19 cellular contexts compared by ENCODE assay signal in the genomic region with DNA sequence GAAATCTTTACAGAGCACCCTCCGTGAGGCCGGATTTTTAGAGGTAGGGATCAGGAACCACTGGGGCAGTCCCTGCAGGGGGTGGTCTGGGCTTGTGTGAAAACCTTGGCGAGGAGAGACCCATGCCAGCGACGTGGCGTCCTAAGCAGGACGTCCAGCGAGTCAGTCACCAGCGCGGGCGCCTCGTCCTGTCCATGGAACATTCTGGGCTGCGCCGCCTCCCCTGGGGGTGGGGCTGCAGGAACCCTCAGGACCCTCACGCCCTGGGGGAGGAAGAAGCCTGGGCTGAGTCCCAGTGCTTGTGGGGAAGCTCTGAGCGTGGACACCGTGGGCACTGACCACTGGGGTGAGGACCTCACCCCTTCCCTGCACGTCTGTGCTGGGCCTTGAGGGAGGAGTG. TPM values are rescaled to one million over a fixed set of nuclear protein-coding genes. Genes with fewer than 3 reads are reported as not detected.
DNase-seq lines count a peak whose midpoint lies in the region; ATAC-seq, FAIRE-seq and TF ChIP-seq lines count a peak whose summit lies in the region.
"Had no signal": no experiment of that assay in that cellular context is flagged by ENCODE, and none has a peak within 500 bp of the region (broad histone marks: within the 10 kb centered on the region; RNA-seq: fewer than 3 reads in every experiment).

No MANE protein-coding gene starts in this region.

- H3K4me3 Mint-ChIP-seq in nephron progenitor cell (peak overlapping the region; percentile 15), Caco-2 (ENCODE audit: unreplicated experiment) (no peak overlapping the region)
- H3K4me3 Mint-ChIP-seq in CD8-positive, alpha-beta memory T cell = no peak overlapping the region
- H3K4me3 Mint-ChIP-seq: CD4-positive, CD25-positive, alpha-beta regulatory T cell had no signal

- POLR2A ChIA-PET in H1 (lab: Charles Lee; ENCODE audit: partially characterized antibody) (no interaction called here), Caco-2 (lab: Charles Lee) (no interaction called here)
- POLR2A ChIA-PET in CD8-positive, alpha-beta memory T cell (lab: Charles Lee) = no interaction called here

- no peak overlapping the region for H3K23ac ChIP-seq in H1 (ENCODE audit: insufficient read length)

- no peaks in the 10 kb centered on the region for H3K79me1 ChIP-seq in H1 (ENCODE audit: low read depth, low read length)

- H3K36me3 ChIP-seq in OCI-LY3 (replicated peaks; ENCODE audit: low read depth, low read length) (no peaks in the 10 kb centered on the region), H1 (ENCODE audit: control insufficient read depth in 2 of 4, insufficient read depth in 4 of 4, low read length in 3 of 4) (no peaks in the 10 kb centered on the region), pancreas (no peaks in the 10 kb centered on the region), Caco-2 (ENCODE audit: control insufficient read depth, insufficient read depth, low read length) (no peaks in the 10 kb centered on the region)
- no peaks in the 10 kb centered on the region for H3K36me3 ChIP-seq in CD8-positive, alpha-beta memory T cell (ENCODE audit: insufficient read depth, low read length)
- H3K36me3 ChIP-seq: BE2C, HAP-1 had no signal

- TF ChIP-seq EP300 in H1 (IDR thresholded peaks at IDR 0.05; ENCODE audit: borderline replicate concordance in 1 of 2, low read depth in 2 of 2, low read length in 2 of 2) = no peak

- H3K4me2 ChIP-seq in OCI-LY3 (ENCODE audit: low read length) (no peak overlapping the region), H1 (ENCODE audit: insufficient read depth in 1 of 2, low read depth in 2 of 2, low read length in 2 of 2) (no peak overlapping the region)

- H3K4me1 ChIP-seq in OCI-LY3 (ENCODE audit: low read length) = peaks cover 6% of the 10 kb centered on the region; the same call in 1 of the 2 replicates
- H3K4me1 ChIP-seq in H1 (replicated peaks in 1 of 4; ENCODE audit: control insufficient read depth in 3 of 4, insufficient read depth in 4 of 4, low read length in 3 of 4) = peaks cover 0 to 3% (median 0%) of the 10 kb centered on the region in 4 experiments; a peak in 1 of 7 replicates
- no peaks in the 10 kb centered on the region for H3K4me1 ChIP-seq in pancreas
- no peaks in the 10 kb centered on the region for H3K4me1 ChIP-seq in CD8-positive, alpha-beta memory T cell (ENCODE audit: insufficient read depth, low read length)
- peaks cover 5% of the 10 kb centered on the region; the same call in 1 of the 2 replicates for H3K4me1 ChIP-seq in Caco-2
- H3K4me1 ChIP-seq: BE2C, HAP-1 had no signal

- H3K27me3 Mint-ChIP-seq in nephron progenitor cell (ENCODE audit: low read depth, poor library complexity) = peaks cover 24% of the 10 kb centered on the region
- peaks cover 10 to 42% of the 10 kb centered on the region in 2 donors for H3K27me3 Mint-ChIP-seq in CD8-positive, alpha-beta memory T cell
- no peaks in the 10 kb centered on the region for H3K27me3 Mint-ChIP-seq in Caco-2 (ENCODE audit: insufficient read depth, unreplicated experiment)

- no peak overlapping the region for H2BK15ac ChIP-seq in H1 (ENCODE audit: low read length)

- H3K4ac ChIP-seq in H1 (replicated peaks; ENCODE audit: insufficient read length, low read depth, low read length) = no peak overlapping the region

- H2BK5ac ChIP-seq in H1 (ENCODE audit: low read depth, low read length) = no peak overlapping the region

- no peak for FAIRE-seq in H1 (lab: Jason Lieb, UNC)
- FAIRE-seq in pancreas (lab: Jason Lieb, UNC) = no peak
- FAIRE-seq: GM12892 had no signal

- no peak overlapping the region for H3K18ac ChIP-seq in H1 (ENCODE audit: extremely low read depth, low read length)

- TF ChIP-seq RAD21 in H1 (IDR thresholded peaks at IDR 0.05 in 1 of 2, conservative IDR thresholded peaks at IDR 0.05 in 1 of 2; ENCODE audit: low read depth in 2 of 2, low read length in 2 of 2) = no peak

- no peak overlapping the region for H4K5ac ChIP-seq in H1 (ENCODE audit: insufficient read length, low read depth, low read length)

- H3K9me3 Mint-ChIP-seq in nephron progenitor cell (peaks cover 9% of the 10 kb centered on the region), Caco-2 (ENCODE audit: unreplicated experiment) (no peaks in the 10 kb centered on the region)
- peaks cover 0 to 4% (median 2%) of the 10 kb centered on the region in 5 donors for H3K9me3 Mint-ChIP-seq in CD8-positive, alpha-beta memory T cell

- DNase-seq in H1 (ENCODE audit: low read depth in 1 of 2, low spot score in 2 of 2) (no peak), nephron progenitor cell (no peak), pancreas (no peak), Caco-2 (no peak), substantia nigra (lab: John Stamatoyannopoulos, UW) (no peak)
- DNase-seq in CD8-positive, alpha-beta memory T cell = no peak
- DNase-seq: BE2C; C1 segment of cervical spinal cord; CD4-positive, CD25-positive, alpha-beta regulatory T cell; DMS153; DMS79; GDM1; GOT3 had no signal

- WGBS in H1 (ENCODE audit: extremely low coverage in 1 of 2, insufficient coverage in 1 of 2, insufficient read length in 1 of 2, insufficient replicate concordance in 2 of 2, low coverage in 1 of 2, low lambda C conversion rate in 2 of 2, missing lambda C conversion rate in 1 of 2), 2 experiments = 95% methylated on average over 10 of the region's 18 CpGs; no CpG with 5 or more reads in 1 of the 2 experiments
- WGBS in pancreas, 2 donors = 80 to 93% methylated on average over 17 to 18 of the region's 18 CpGs

- no peaks in the 10 kb centered on the region for H3K79me2 ChIP-seq in OCI-LY3 (ENCODE audit: low read length)
- no peaks in the 10 kb centered on the region for H3K79me2 ChIP-seq in H1 (ENCODE audit: control insufficient read depth in 1 of 2, insufficient read depth in 2 of 2, low read length in 2 of 2)

- no peak overlapping the region for H4K91ac ChIP-seq in H1 (replicated peaks; ENCODE audit: insufficient read length, low read length)

- H3K14ac ChIP-seq in H1 (ENCODE audit: insufficient read length) = no peak overlapping the region

- peak overlapping the region; percentile 62; the same call in 1 of the 2 replicates for H4K8ac ChIP-seq in H1 (ENCODE audit: extremely low read depth, insufficient read depth, low read length)

- BruUV-seq in Caco-2 (replicated peaks; lab: Mats Ljungman, UMichigan) = no TSS peak

- H3K27ac Mint-ChIP-seq in nephron progenitor cell = peak overlapping the region; percentile 44
- H3K27ac Mint-ChIP-seq in CD8-positive, alpha-beta memory T cell = no peak overlapping the region
- no peak overlapping the region for H3K27ac Mint-ChIP-seq in Caco-2 (ENCODE audit: unreplicated experiment)
- H3K27ac Mint-ChIP-seq: CD4-positive, CD25-positive, alpha-beta regulatory T cell had no signal

- no peak for TF ChIP-seq CTCF in OCI-LY3 (IDR thresholded peaks at IDR 0.05; ENCODE audit: low read depth, low read length)
- TF ChIP-seq CTCF in H1 (IDR thresholded peaks at IDR 0.05; ENCODE audit: control extremely low read depth in 1 of 3, insufficient read depth in 1 of 3, low read depth in 1 of 3, low read length in 3 of 3) = no peak
- TF ChIP-seq CTCF in nephron progenitor cell (IDR thresholded peaks at IDR 0.05) = no peak
- no peak for TF ChIP-seq CTCF in pancreas (IDR thresholded peaks at IDR 0.05)
- no peak for TF ChIP-seq CTCF in Caco-2 (IDR thresholded peaks at IDR 0.05; ENCODE audit: insufficient read depth in 1 of 2, low read depth in 1 of 2, low read length in 1 of 2, severe bottlenecking in 1 of 2, unreplicated experiment in 1 of 2)

- no peak overlapping the region for H2BK20ac ChIP-seq in H1 (ENCODE audit: low read length)

- no peak overlapping the region for H3K56ac ChIP-seq in H1 (replicated peaks; ENCODE audit: insufficient read length, low read depth, low read length)

- intact Hi-C loops in pancreas (cut with DNase I) = no loop called here
- intact Hi-C loops in Caco-2 (cut with micrococcal nuclease; ENCODE audit: unreplicated experiment) = no loop called here

- no peak for ATAC-seq in pancreas

- CTCF ChIA-PET in H1 (lab: Charles Lee; ENCODE audit: partially characterized antibody) = interaction anchor here (4.6 kb wide), 1 partner anchor 13 kb away, joined by 23 read pairs; no protein-coding TSS in a partner anchor
- CTCF ChIA-PET in CD8-positive, alpha-beta memory T cell (lab: Charles Lee) = no interaction called here
- CTCF ChIA-PET in Caco-2 (lab: Charles Lee) = no interaction called here

- H3K9me3 ChIP-seq in OCI-LY3 (ENCODE audit: insufficient read depth, low read length) (no peaks in the 10 kb centered on the region), H1 (ENCODE audit: insufficient read depth in 2 of 2, low read depth in 1 of 2, low read length in 1 of 2) (no peaks in the 10 kb centered on the region), pancreas (no peaks in the 10 kb centered on the region), Caco-2 (no peaks in the 10 kb centered on the region)
- H3K9me3 ChIP-seq in CD8-positive, alpha-beta memory T cell (ENCODE audit: low read length) = no peaks in the 10 kb centered on the region
- H3K9me3 ChIP-seq: BE2C, HAP-1 had no signal

- no peak overlapping the region for H2BK120ac ChIP-seq in H1 (replicated peaks; ENCODE audit: low read depth, low read length)

- no peaks in the 10 kb centered on the region for H3K27me3 ChIP-seq in OCI-LY3 (ENCODE audit: low read depth, low read length)
- no peaks in the 10 kb centered on the region; a peak in 1 of 7 replicates for H3K27me3 ChIP-seq in H1 (replicated peaks in 1 of 4; ENCODE audit: control insufficient read depth in 3 of 4, extremely low read depth in 1 of 4, insufficient read depth in 3 of 4, low read length in 3 of 4)
- no peaks in the 10 kb centered on the region for H3K27me3 ChIP-seq in pancreas
- H3K27me3 ChIP-seq in CD8-positive, alpha-beta memory T cell (ENCODE audit: insufficient read depth, low read length, poor library complexity, severe bottlenecking) = no peaks in the 10 kb centered on the region
- H3K27me3 ChIP-seq in Caco-2 (replicated peaks; ENCODE audit: control insufficient read depth, insufficient read depth, low read length) = no peaks in the 10 kb centered on the region
- H3K27me3 ChIP-seq: BE2C had no signal

- H3K27ac ChIP-seq in OCI-LY3 (ENCODE audit: low read length) (peak overlapping the region; percentile 32; the same call in 1 of the 2 replicates), H1 (ENCODE audit: low read depth, low read length) (no peak overlapping the region), pancreas (no peak overlapping the region), substantia nigra (ENCODE audit: low read depth, low read length, poor library complexity, severe bottlenecking) (no peak overlapping the region)
- H3K27ac ChIP-seq in CD8-positive, alpha-beta memory T cell (ENCODE audit: low read depth, low read length) = no peak overlapping the region

- no peak overlapping the region for H2AK5ac ChIP-seq in H1 (ENCODE audit: low read depth, low read length)

- H4K20me1 ChIP-seq in OCI-LY3 (ENCODE audit: insufficient read depth, low read length) (no peaks in the 10 kb centered on the region), H1 (replicated peaks in 1 of 2; ENCODE audit: control insufficient read depth in 1 of 2, insufficient read depth in 2 of 2, low read length in 2 of 2) (no peaks in the 10 kb centered on the region)

- H2BK12ac ChIP-seq in H1 (ENCODE audit: low read depth, low read length) = no peak overlapping the region

- no peaks in the 10 kb centered on the region for H3K36me3 Mint-ChIP-seq in nephron progenitor cell (ENCODE audit: low read depth)
- no peaks in the 10 kb centered on the region for H3K36me3 Mint-ChIP-seq in CD8-positive, alpha-beta memory T cell
- H3K36me3 Mint-ChIP-seq in Caco-2 (ENCODE audit: insufficient read depth, unreplicated experiment) = no peaks in the 10 kb centered on the region
- H3K36me3 Mint-ChIP-seq: CD4-positive, CD25-positive, alpha-beta regulatory T cell had no signal

- H3K23me2 ChIP-seq in H1 (ENCODE audit: low read depth, low read length) = no peaks in the 10 kb centered on the region

- H2AFZ ChIP-seq in OCI-LY3 (ENCODE audit: low read depth, low read length) = no peak overlapping the region
- H2AFZ ChIP-seq in H1 (ENCODE audit: low read length) = no peak overlapping the region

- no peak overlapping the region for H3K4me3 ChIP-seq in OCI-LY3 (ENCODE audit: low read length)
- no peak overlapping the region for H3K4me3 ChIP-seq in H1 (ENCODE audit: extremely low read depth in 1 of 4, insufficient read depth in 2 of 4, low read depth in 3 of 4, low read length in 4 of 4)
- H3K4me3 ChIP-seq in pancreas = no peak overlapping the region
- no peak overlapping the region for H3K4me3 ChIP-seq in CD8-positive, alpha-beta memory T cell (ENCODE audit: low read length)
- H3K4me3 ChIP-seq in Caco-2 (ENCODE audit: low read depth, low read length) = no peak overlapping the region
- H3K4me3 ChIP-seq: HAP-1 had no signal

- H3K9ac ChIP-seq in OCI-LY3 (ENCODE audit: low read length) (no peak overlapping the region), H1 (replicated peaks in 1 of 4; ENCODE audit: extremely low read depth in 1 of 4, low read depth in 3 of 4, low read length in 3 of 4) (no peak overlapping the region)

- peaks cover 57% of the 10 kb centered on the region for H3K4me1 Mint-ChIP-seq in nephron progenitor cell
- no peaks in the 10 kb centered on the region for H3K4me1 Mint-ChIP-seq in CD8-positive, alpha-beta memory T cell
- no peaks in the 10 kb centered on the region for H3K4me1 Mint-ChIP-seq in Caco-2 (ENCODE audit: low read depth, unreplicated experiment)
- H3K4me1 Mint-ChIP-seq: CD4-positive, CD25-positive, alpha-beta regulatory T cell had no signal

- no peak for TF ChIP-seq POLR2A in H1 (IDR thresholded peaks at IDR 0.05; ENCODE audit: control extremely low read depth in 1 of 2, low read depth in 2 of 2, low read length in 2 of 2)

RNA-seq across cellular contexts. Expression of a gene that starts 25.7 kb away (rescaled TPM):
- total RNA-seq in H1 (2021; fragmentation: NEBNext Ultra II Directional; extraction: Animal tissue kit (Norgen Biotek cat#: 25700)) = 3.1 and 3.9 TPM in 2 replicates
- polyA plus RNA-seq in H1 (2011; rRNA removed) = 2.9 and 4.8 TPM in 2 replicates
- polyA plus RNA-seq in H1 (2011; cell fraction: cytosol; rRNA removed) = 3.4 TPM
- polyA plus RNA-seq in H1 (2011; cell fraction: nucleus; rRNA removed) = 5.3 TPM
- 2.8 to 3.8 TPM (median 3.2 TPM) in 4 replicates for polyA plus RNA-seq in H1 (2012, experiment 1 of 2)
- 3.5 TPM for polyA plus RNA-seq in H1 (2012, experiment 2 of 2)
- polyA plus RNA-seq in H1 (2013, experiment 1 of 2) = 1.6 TPM
- 1.6 TPM for polyA plus RNA-seq in H1 (2013, experiment 2 of 2)
- 1.1 and 1.6 TPM in 2 replicates for polyA minus RNA-seq in H1 (2011; rRNA and poly(A)+ RNA removed)
- polyA minus RNA-seq in H1 (2011; cell fraction: cytosol; rRNA and poly(A)+ RNA removed) = 4.1 TPM
- polyA minus RNA-seq in H1 (2011; cell fraction: nucleus; rRNA and poly(A)+ RNA removed) = 2.1 TPM
- 1 to 10 TPM in 5 of 6 donors, under 1 TPM in 1; 0.87 to 6.5 (median 2.8) TPM for total RNA-seq in pancreas
- polyA plus RNA-seq in pancreas = 1 to 10 TPM; 3.6 to 6.2 TPM
- not detected for total RNA-seq in CD8-positive, alpha-beta memory T cell
- not detected for polyA plus RNA-seq in CD8-positive, alpha-beta memory T cell
- total RNA-seq in Caco-2 (2022) = 18.6 and 21.1 TPM in 2 replicates
- total RNA-seq: A172; CD4-positive, CD25-positive, alpha-beta regulatory T cell; Daoy; HT-29 had no signal
- polyA plus RNA-seq: CD4-positive, CD25-positive, alpha-beta regulatory T cell had no signal
